ENCODE assay signal across 15 cellular contexts in the genomic region with DNA sequence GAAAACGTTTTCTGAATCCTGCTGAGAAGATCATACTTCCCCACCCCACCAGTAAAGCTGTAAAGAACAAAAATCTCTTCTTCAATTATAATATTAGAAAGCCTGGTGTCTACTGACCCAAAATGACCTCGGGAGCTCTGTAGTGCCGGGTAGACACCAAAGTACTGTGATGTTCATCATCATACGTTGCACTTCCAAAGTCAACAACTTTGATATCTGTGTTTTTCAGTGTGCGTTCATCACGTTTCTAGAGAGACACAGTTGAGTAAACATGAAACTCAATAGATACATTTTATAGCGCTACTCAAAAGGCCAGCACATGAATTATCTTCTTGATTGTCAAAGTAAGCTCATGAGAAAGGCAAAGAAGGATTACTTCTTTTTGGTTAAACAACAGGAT.
"Had no signal": no experiment of that assay in that cellular context is flagged by ENCODE, and none has a peak within 500 bp of the region (broad histone marks: within the 10 kb centered on the region; RNA-seq: fewer than 3 reads in every experiment).

No MANE protein-coding gene starts in this region.

- DNase-seq: activated CD4-positive, alpha-beta T cell treated with anti-CD3 and anti-CD28 coated beads, Interleukin-2, amount 50 U/mL, for 1 hour; cerebellar nuclear complex; cortex of kidney; head of caudate nucleus; nephron progenitor cell; occipital lobe; retina; stimulated activated CD4-positive, alpha-beta T cell treated with anti-CD3 and anti-CD28 coated beads, Interleukin-1b, Interleukin-23, amount 100 ng/mL, for 48 hours; T-helper 1 cell; T1000; uterus had no signal

- H3K9me3 Mint-ChIP-seq: stimulated activated naive CD8-positive, alpha-beta T cell treated with anti-CD3 and anti-CD28 coated beads, Interleukin-15, Interleukin-2, amounts not matched to agents 100 ng/mL and 50 ng/mL, for 24 hours had no signal

- H3K4me3 Mint-ChIP-seq: mesothelial cell of epicardium; nephron progenitor cell; stimulated activated naive CD8-positive, alpha-beta T cell treated with anti-CD3 and anti-CD28 coated beads, Interleukin-15, Interleukin-2, amounts not matched to agents 100 ng/mL and 50 ng/mL, for 24 hours had no signal

- H3K27ac Mint-ChIP-seq: mesothelial cell of epicardium; nephron progenitor cell; stimulated activated naive CD8-positive, alpha-beta T cell treated with anti-CD3 and anti-CD28 coated beads, Interleukin-15, Interleukin-2, amounts not matched to agents 100 ng/mL and 50 ng/mL, for 24 hours had no signal

- H3K4me3 ChIP-seq: ascending aorta, tibial nerve, uterus had no signal

- H3K27me3 Mint-ChIP-seq: stimulated activated naive CD8-positive, alpha-beta T cell treated with anti-CD3 and anti-CD28 coated beads, Interleukin-15, Interleukin-2, amounts not matched to agents 100 ng/mL and 50 ng/mL, for 24 hours had no signal

- H3K27me3 ChIP-seq: ascending aorta, tibial nerve, uterus had no signal

- H3K36me3 ChIP-seq: uterus had no signal

- H3K9me3 ChIP-seq: ascending aorta, tibial nerve, uterus had no signal

- H3K4me1 ChIP-seq: ascending aorta, uterus had no signal

- H3K4me1 Mint-ChIP-seq: mesothelial cell of epicardium, nephron progenitor cell had no signal

- H3K27ac ChIP-seq: ascending aorta, tibial nerve, uterus had no signal
